11 cellular contexts compared by ENCODE assay signal in genomic region chr1:215081566-215082531, GRCh38. TPM values are rescaled to one million over a fixed set of nuclear protein-coding genes. Genes with fewer than 3 reads are reported as not detected.
A peak's percentile ranks its signal among the peaks of the same experiment; 100 is the strongest.
DNase-seq lines count a peak whose midpoint lies in the region; ATAC-seq and TF ChIP-seq lines count a peak whose summit lies in the region.
"Had no signal": no experiment of that assay in that cellular context is flagged by ENCODE, and none has a peak within 500 bp of the region (broad histone marks: within the 10 kb centered on the region; RNA-seq: fewer than 3 reads in every experiment).

No MANE protein-coding gene starts in this region.

- H3K9me3 Mint-ChIP-seq in activated CD4-positive, alpha-beta T cell treated with anti-CD3 and anti-CD28 coated beads, Interleukin-2, amount 10 ng/mL, durations not matched to agents 24 days and 14 days = no peaks in the 10 kb centered on the region
- H3K9me3 Mint-ChIP-seq: activated T-cell treated with anti-CD3 and anti-CD28 coated beads, Interleukin-2, amount 50 U/mL, for 4 hours had no signal

- H3K36me3 ChIP-seq in kidney epithelial cell (ENCODE audit: control insufficient read depth, insufficient read depth, low read length) (no peaks in the 10 kb centered on the region), subcutaneous abdominal adipose tissue (ENCODE audit: control insufficient read depth in 5 of 5, insufficient read depth in 5 of 5, low read length in 5 of 5) (no peaks in the 10 kb centered on the region)

- H3K27ac Mint-ChIP-seq in activated CD4-positive, alpha-beta T cell treated with anti-CD3 and anti-CD28 coated beads, Interleukin-2, amount 10 ng/mL, durations not matched to agents 24 days and 14 days = no peak overlapping the region
- H3K27ac Mint-ChIP-seq: stimulated activated memory B cell treated with anti-CD40 and anti-IgM and Interleukin-4, amounts not matched to agents 10 μg/mL and 1 μg/mL and 100 μg/mL, for 72 hours had no signal

- H3K27me3 ChIP-seq in kidney epithelial cell (ENCODE audit: control insufficient read depth, insufficient read depth, low read length) (peaks cover 21% of the 10 kb centered on the region), subcutaneous abdominal adipose tissue (ENCODE audit: control insufficient read depth in 5 of 5, insufficient read depth in 4 of 5, low read length in 5 of 5) (peaks cover 12 to 27% (median 16%) of the 10 kb centered on the region in 5 donors)

- no peak overlapping the region for H3K9ac ChIP-seq in subcutaneous abdominal adipose tissue (ENCODE audit: low read length in 5 of 5)

- H3K36me3 Mint-ChIP-seq in activated CD4-positive, alpha-beta T cell treated with anti-CD3 and anti-CD28 coated beads, Interleukin-2, amount 10 ng/mL, durations not matched to agents 24 days and 14 days (ENCODE audit: low read depth) = no peaks in the 10 kb centered on the region
- H3K36me3 Mint-ChIP-seq: stimulated activated memory B cell treated with anti-CD40 and anti-IgM and Interleukin-4, amounts not matched to agents 10 μg/mL and 1 μg/mL and 100 μg/mL, for 72 hours had no signal

- ATAC-seq in HG03039 (IDR thresholded peaks at IDR 0.05; ENCODE audit: unreplicated experiment) = no peak

- DNase-seq in activated CD4-positive, alpha-beta T cell treated with anti-CD3 and anti-CD28 coated beads, Interleukin-2, amount 10 ng/mL, durations not matched to agents 24 days and 14 days = no peak
- no peak for DNase-seq in activated CD4-positive, alpha-beta T cell treated with anti-CD3 and anti-CD28 coated beads for 48 hours
- no peak for DNase-seq in cardiac fibroblast (ENCODE audit: low read depth in 2 of 2)
- no peak for DNase-seq in kidney epithelial cell (ENCODE audit: low read depth)
- DNase-seq in SK-N-DZ (ENCODE audit: low spot score) = no peak
- DNase-seq in DMS153 treated with DMSO at 0.1 percent for 48 hours (lab: John Stamatoyannopoulos, UW; ENCODE audit: unreplicated experiment) = no peak
- DNase-seq: activated T-cell treated with anti-CD3 and anti-CD28 coated beads, Interleukin-2, amount 50 U/mL, for 4 hours had no signal

- peaks cover 0 to 20% (median 15%) of the 10 kb centered on the region in 5 donors for H3K4me1 ChIP-seq in subcutaneous abdominal adipose tissue (ENCODE audit: control insufficient read depth in 5 of 5, insufficient read depth in 5 of 5, low read length in 5 of 5)

- H3K4me3 ChIP-seq in cardiac fibroblast (replicated peaks in 1 of 2; ENCODE audit: low read depth in 2 of 2, low read length in 2 of 2) = peak overlapping the region; percentile 60 to 63
- peak overlapping the region; percentile 37 for H3K4me3 ChIP-seq in kidney epithelial cell (ENCODE audit: low read depth, low read length)
- H3K4me3 ChIP-seq in subcutaneous abdominal adipose tissue (ENCODE audit: low read depth in 1 of 5, low read length in 5 of 5) = peak overlapping the region; percentile 56 to 78 (median 64)

- no peaks in the 10 kb centered on the region for H3K4me1 Mint-ChIP-seq in activated CD4-positive, alpha-beta T cell treated with anti-CD3 and anti-CD28 coated beads, Interleukin-2, amount 10 ng/mL, durations not matched to agents 24 days and 14 days

- H3K27ac ChIP-seq in subcutaneous abdominal adipose tissue (ENCODE audit: low read depth, low read length) = no peak overlapping the region

- no peak for TF ChIP-seq CTCF in cardiac fibroblast (IDR thresholded peaks at IDR 0.05; ENCODE audit: low read depth, low read length)
- TF ChIP-seq CTCF in kidney epithelial cell (IDR thresholded peaks at IDR 0.05; ENCODE audit: insufficient read depth, low read length, poor library complexity, severe bottlenecking) = no peak

- peaks cover 57% of the 10 kb centered on the region for H3K27me3 Mint-ChIP-seq in activated CD4-positive, alpha-beta T cell treated with anti-CD3 and anti-CD28 coated beads, Interleukin-2, amount 10 ng/mL, durations not matched to agents 24 days and 14 days

- intact Hi-C loops in activated CD4-positive, alpha-beta T cell treated with anti-CD3 and anti-CD28 coated beads, Interleukin-2, amount 10 ng/mL, durations not matched to agents 24 days and 14 days (cut with micrococcal nuclease) = no loop called here

- H3K4me3 Mint-ChIP-seq in activated CD4-positive, alpha-beta T cell treated with anti-CD3 and anti-CD28 coated beads, Interleukin-2, amount 10 ng/mL, durations not matched to agents 24 days and 14 days = peak overlapping the region; percentile 20
- H3K4me3 Mint-ChIP-seq: activated T-cell treated with anti-CD3 and anti-CD28 coated beads, Interleukin-2, amount 50 U/mL, for 4 hours; stimulated activated memory B cell treated with anti-CD40 and anti-IgM and Interleukin-4, amounts not matched to agents 10 μg/mL and 1 μg/mL and 100 μg/mL, for 72 hours had no signal

- no peaks in the 10 kb centered on the region for H3K9me3 ChIP-seq in subcutaneous abdominal adipose tissue (ENCODE audit: control insufficient read depth in 5 of 5, low read length in 5 of 5)

RNA-seq across cellular contexts. Expression of gene KCNK2, which starts 0.7 kb away (rescaled TPM):
- total RNA-seq in activated CD4-positive, alpha-beta T cell treated with anti-CD3 and anti-CD28 coated beads, Interleukin-2, amount 10 ng/mL, durations not matched to agents 24 days and 14 days = not detected in 2 replicates
- not detected in 2 replicates for total RNA-seq in kidney epithelial cell
- 15.3 and 17.1 TPM in 2 replicates for polyA plus RNA-seq in SK-N-DZ (2014; cell fraction: cytosol; rRNA removed)
- 6.8 and 7.1 TPM in 2 replicates for polyA plus RNA-seq in SK-N-DZ (2014; cell fraction: nucleus; rRNA removed)
- total RNA-seq: activated T-cell treated with anti-CD3 and anti-CD28 coated beads, Interleukin-2, amount 50 U/mL, for 4 hours; pulmonary artery endothelial cell had no signal
